Comparison of ENCODE assay signal across 18 cellular contexts in the genomic region with DNA sequence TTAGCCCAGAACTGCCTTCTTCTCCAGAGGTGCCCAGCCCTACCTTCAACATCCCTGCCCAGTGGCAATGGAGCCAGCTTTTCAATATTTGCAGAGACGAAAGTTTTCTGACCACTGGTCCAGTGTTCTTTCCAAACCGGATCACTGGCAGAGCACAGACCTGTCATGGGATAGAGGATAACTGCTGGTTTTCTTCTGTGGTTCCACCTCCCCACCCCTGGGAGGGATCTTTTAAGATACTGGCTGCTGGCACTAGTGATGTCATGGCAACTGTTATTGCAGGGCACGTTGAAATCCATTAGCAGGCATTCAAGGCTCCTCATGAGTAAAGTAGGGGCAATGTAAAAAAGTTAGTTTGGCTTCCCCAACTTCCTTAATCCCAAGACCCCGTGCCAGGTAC.
"Had no signal": no experiment of that assay in that cellular context is flagged by ENCODE, and none has a peak within 500 bp of the region (broad histone marks: within the 10 kb centered on the region; RNA-seq: fewer than 3 reads in every experiment).

No MANE protein-coding gene starts in this region.

- DNase-seq: KBM-7, MV-4-11, NCI-H1048, NCI-H1105, NCI-H1417, NCI-H1436 treated with DMSO at 0.1 percent for 48 hours, NCI-H1694, NCI-H187 treated with DMSO at 0.1 percent for 48 hours, NCI-H2029 treated with DMSO at 0.1 percent for 48 hours, NCI-H2171, NCI-H226, NCI-H446, NCI-H510A, NCI-H524 treated with DMSO at 0.1 percent for 48 hours, NCI-H69, NCI-H774, RPMI8226, SIG-M5 had no signal
